Comparison of ENCODE assay signal across 27 cellular contexts in the genomic region with DNA sequence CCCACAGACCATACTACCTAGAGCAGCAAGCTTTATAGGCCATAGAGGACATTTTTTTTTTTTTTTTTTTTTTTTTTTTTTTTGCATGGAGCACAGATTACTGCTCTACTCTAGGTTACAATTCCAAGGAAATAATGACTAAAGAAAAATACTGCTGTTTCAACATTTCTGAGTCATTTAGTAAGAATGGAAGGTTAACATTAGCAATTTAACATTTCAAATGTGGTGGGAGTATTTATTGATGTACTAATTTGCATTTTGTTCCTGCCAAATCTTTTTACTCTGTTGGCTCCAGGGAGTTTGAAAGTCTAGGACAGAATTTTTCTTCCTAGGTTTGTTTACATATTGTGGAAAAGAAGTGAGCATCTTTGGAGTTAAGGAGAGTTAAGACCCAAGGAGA.
DNase-seq lines count a peak whose midpoint lies in the region; ATAC-seq, FAIRE-seq and TF ChIP-seq lines count a peak whose summit lies in the region.
"Had no signal": no experiment of that assay in that cellular context is flagged by ENCODE, and none has a peak within 500 bp of the region (broad histone marks: within the 10 kb centered on the region; RNA-seq: fewer than 3 reads in every experiment).

No MANE protein-coding gene starts in this region.

- ATAC-seq in thoracic aorta (ENCODE audit: insufficient number of reproducible peaks, low FRiP score, low read depth) = peak; percentile 28
- ATAC-seq: activated CD8-positive, alpha-beta memory T cell treated with anti-CD3 and anti-CD28 coated beads, Interleukin-2, amount 10 ng/mL, durations not matched to agents 7 days and 5 days; activated T-cell treated with anti-CD3 and anti-CD28 coated beads, Interleukin-2, amount 50 U/mL, for 72 hours; heart left ventricle; left colon; stimulated activated memory B cell treated with anti-CD40 and anti-IgM and Interleukin-4, amounts not matched to agents 10 μg/mL and 1 μg/mL and 100 μg/mL, for 72 hours had no signal

- H3K27ac ChIP-seq in thoracic aorta = no peak overlapping the region
- H3K27ac ChIP-seq: cardiac muscle cell, heart left ventricle, right lobe of liver, testis, uterus had no signal

- FAIRE-seq in bronchial epithelial cell (lab: Jason Lieb, UNC) = no peak

- TF ChIP-seq CTCF in bronchial epithelial cell (IDR thresholded peaks at IDR 0.05; ENCODE audit: insufficient read depth, low read length, severe bottlenecking) (no peak), foreskin fibroblast (IDR thresholded peaks at IDR 0.05; ENCODE audit: low read depth, low read length) (no peak), thoracic aorta (IDR thresholded peaks at IDR 0.05) (no peak)

- DNase-seq in M059J (ENCODE audit: low read depth) (peak; percentile 40), bronchial epithelial cell (ENCODE audit: low read depth) (peak; percentile 70), foreskin fibroblast (peak; percentile 31 to 60), thoracic aorta (ENCODE audit: low spot score) (no peak), NCI-H2107 treated with DMSO at 0.1 percent for 48 hours (lab: John Stamatoyannopoulos, UW; ENCODE audit: unreplicated experiment) (no peak), hippocampal formation (lab: John Stamatoyannopoulos, UW) (no peak), MV-4-11 (lab: John Stamatoyannopoulos, UW) (no peak)
- DNase-seq: activated CD8-positive, alpha-beta memory T cell treated with anti-CD3 and anti-CD28 coated beads, Interleukin-2, amount 10 ng/mL, durations not matched to agents 7 days and 5 days; activated naive CD4-positive, alpha-beta T cell; activated T-cell treated with anti-CD3 and anti-CD28 coated beads, Interleukin-2, amount 50 U/mL, for 72 hours; CD4-positive, CD25-positive, alpha-beta regulatory T cell; endodermal cell; heart left ventricle; HFFc6; Kasumi-1; left colon; NCI-H1048; NCI-H187; NCI-H524 treated with DMSO at 0.1 percent for 48 hours; right lobe of liver; SHP77 treated with DMSO at 0.1 percent for 48 hours; stimulated activated CD4-positive, alpha-beta T cell treated with anti-CD3 and anti-CD28 coated beads, Interleukin-4, amount 100 ng/mL, for 24 hours; T-helper 9 cell; testis; uterus had no signal

- peaks cover 9 to 18% of the 10 kb centered on the region in 2 donors for H3K4me1 ChIP-seq in thoracic aorta (ENCODE audit: control insufficient read depth in 1 of 2, low read depth in 2 of 2)
- H3K4me1 ChIP-seq: testis, uterus had no signal

- H3K9me3 ChIP-seq in thoracic aorta = no peaks in the 10 kb centered on the region
- H3K9me3 ChIP-seq: heart left ventricle, right lobe of liver, testis, uterus had no signal

- no peaks in the 10 kb centered on the region for H3K36me3 ChIP-seq in bronchial epithelial cell (ENCODE audit: control insufficient read depth, insufficient read depth, low read length)
- no peaks in the 10 kb centered on the region for H3K36me3 ChIP-seq in thoracic aorta
- H3K36me3 ChIP-seq: cardiac muscle cell, heart left ventricle, right lobe of liver, uterus had no signal

- H3K4me3 ChIP-seq in bronchial epithelial cell (ENCODE audit: low read depth, low read length) = no peak overlapping the region
- H3K4me3 ChIP-seq in foreskin fibroblast (ENCODE audit: low read depth in 1 of 2, low read length in 2 of 2) = no peak overlapping the region
- no peak overlapping the region for H3K4me3 ChIP-seq in thoracic aorta
- H3K4me3 ChIP-seq: cardiac muscle cell, heart left ventricle, right lobe of liver, testis, uterus had no signal

- H3K27me3 ChIP-seq in bronchial epithelial cell (ENCODE audit: control insufficient read depth, insufficient read depth, low read length) (no peaks in the 10 kb centered on the region), thoracic aorta (replicated peaks; ENCODE audit: insufficient read depth) (no peaks in the 10 kb centered on the region)
- H3K27me3 ChIP-seq: cardiac muscle cell, heart left ventricle, right lobe of liver, testis, uterus had no signal

Comparison
In these comparisons a context has a peak if more than half of its experiments do, and no peak if none do; other contexts are left out.
1. DNase-seq: peak in M059J (single experiment), bronchial epithelial cell (single experiment) and foreskin fibroblast (2 of 2); none in thoracic aorta (single experiment), NCI-H2107 treated with DMSO at 0.1 percent for 48 hours (single experiment), hippocampal formation (0 of 2) and MV-4-11 (single experiment).